In the genomic region with DNA sequence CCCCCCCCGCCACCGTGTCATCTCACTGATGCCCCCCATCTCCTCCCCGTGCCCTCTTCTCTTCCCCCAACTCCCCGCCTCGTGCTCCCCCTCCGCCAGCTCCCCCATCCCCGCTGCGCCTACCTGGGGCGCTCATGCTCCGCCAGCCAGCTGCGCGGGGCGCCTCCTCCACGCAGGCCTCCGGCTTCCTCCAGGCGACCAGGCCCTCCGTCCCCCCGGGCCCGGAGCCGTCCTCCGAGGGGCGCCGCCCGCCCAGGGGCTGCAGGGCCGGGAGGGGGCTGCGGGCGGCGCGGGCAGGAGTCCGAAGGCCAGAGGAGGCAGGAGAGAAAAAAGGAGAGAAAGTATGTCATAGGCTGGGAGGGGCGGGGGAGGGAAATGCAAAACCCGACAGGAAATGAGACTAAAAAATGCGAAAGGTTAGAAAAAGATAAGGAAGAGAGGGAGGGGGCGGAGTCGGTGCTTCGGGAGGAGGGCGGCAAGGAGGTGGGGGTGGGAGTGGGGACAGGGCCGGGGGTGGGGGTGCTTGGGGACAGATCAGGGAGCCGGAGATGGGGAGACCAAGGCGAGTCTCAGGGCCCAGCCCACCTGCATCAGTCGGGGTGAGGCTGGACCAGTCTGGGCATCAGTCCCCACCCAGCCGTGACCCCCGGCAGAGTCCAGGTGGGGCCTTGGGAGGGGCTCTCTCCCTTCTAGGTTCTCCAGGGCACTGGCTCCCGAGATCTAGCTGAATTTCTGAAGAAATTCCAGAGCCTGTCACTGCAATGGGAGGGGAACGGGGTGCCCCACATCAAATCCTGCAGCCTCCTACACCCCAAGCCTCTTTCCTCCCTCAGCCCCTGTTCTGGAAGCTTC, we compare ENCODE assay signal across 8 cellular contexts. TPM values are rescaled to one million over a fixed set of nuclear protein-coding genes. Genes with fewer than 3 reads are reported as not detected.
DNase-seq lines count a peak whose midpoint lies in the region; ATAC-seq, FAIRE-seq and TF ChIP-seq lines count a peak whose summit lies in the region.

Gene CARD11, minus strand, starts transcription at position 324 of the 852 bp plus-strand sequence. CDS start 85,361 bp downstream, outside the sequence.

- no peak for FAIRE-seq in GM12892 (lab: Jason Lieb, UNC)

- DNase-seq in GM12892 (ENCODE audit: insufficient read length) (peak; percentile 67), SIG-M5 (lab: John Stamatoyannopoulos, UW) (no peak), NCI-H2029 treated with DMSO at 0.1 percent for 48 hours (lab: John Stamatoyannopoulos, UW) (no peak), AML-193 (lab: John Stamatoyannopoulos, UW) (no peak)
- peak; percentile 75 for DNase-seq in activated CD8-positive, alpha-beta memory T cell treated with anti-CD3 and anti-CD28 coated beads, Interleukin-2, amount 50 U/mL, for 48 hours
- DNase-seq in stimulated activated naive CD8-positive, alpha-beta T cell treated with anti-CD3 and anti-CD28 coated beads, Interleukin-15, Interleukin-2, amounts not matched to agents 100 U/mL and 50 U/mL, for 24 hours: peak; percentile 65

- no peak for TF ChIP-seq POLR2A in GM12892 (IDR thresholded peaks at IDR 0.05; ENCODE audit: low read depth, low read length)

- H3K4me3 ChIP-seq in iPS-18a (ENCODE audit: low read length): peak within 1 kb of the TSS; percentile 56

- ATAC-seq in HG03460 (IDR thresholded peaks at IDR 0.05; ENCODE audit: unreplicated experiment): peak; percentile 31
- ATAC-seq in stimulated activated naive CD8-positive, alpha-beta T cell treated with anti-CD3 and anti-CD28 coated beads, Interleukin-15, Interleukin-2, amounts not matched to agents 100 U/mL and 50 U/mL, for 24 hours: peak; percentile 53

- H3K9ac ChIP-seq in iPS-18a (ENCODE audit: low read length): no peak within 1 kb of the TSS

- H3K4me1 ChIP-seq in iPS-18a (ENCODE audit: control insufficient read depth, low read depth, low read length): no peaks in the 10 kb centered on the region

- H3K27ac ChIP-seq in iPS-18a (ENCODE audit: low read length): no peak within 1 kb of the TSS

- H3K36me3 ChIP-seq in iPS-18a (ENCODE audit: control insufficient read depth, low read depth, low read length): no peaks in the 10 kb centered on the region

- no peaks in the 10 kb centered on the region for H3K9me3 ChIP-seq in iPS-18a (ENCODE audit: control insufficient read depth, low read depth, low read length)

- H3K27me3 ChIP-seq in iPS-18a (ENCODE audit: control insufficient read depth, insufficient read depth, low read length): no peaks in the 10 kb centered on the region

RNA-seq across cellular contexts. Expression of gene CARD11, which starts in this region (rescaled TPM):
- polyA plus RNA-seq in GM12892 (2012; ENCODE audit: missing spikeins): 18.4 TPM

Comparison
In these comparisons a context has a peak if more than half of its experiments do, and no peak if none do; other contexts are left out.
1. DNase-seq: peak in GM12892 (single experiment), activated CD8-positive, alpha-beta memory T cell treated with anti-CD3 and anti-CD28 coated beads, Interleukin-2, amount 50 U/mL, for 48 hours (single experiment) and stimulated activated naive CD8-positive, alpha-beta T cell treated with anti-CD3 and anti-CD28 coated beads, Interleukin-15, Interleukin-2, amounts not matched to agents 100 U/mL and 50 U/mL, for 24 hours (single experiment); none in SIG-M5 (single experiment), NCI-H2029 treated with DMSO at 0.1 percent for 48 hours (single experiment) and AML-193 (0 of 2).